ENCODE assay signal across 1 cellular context in the genomic region with DNA sequence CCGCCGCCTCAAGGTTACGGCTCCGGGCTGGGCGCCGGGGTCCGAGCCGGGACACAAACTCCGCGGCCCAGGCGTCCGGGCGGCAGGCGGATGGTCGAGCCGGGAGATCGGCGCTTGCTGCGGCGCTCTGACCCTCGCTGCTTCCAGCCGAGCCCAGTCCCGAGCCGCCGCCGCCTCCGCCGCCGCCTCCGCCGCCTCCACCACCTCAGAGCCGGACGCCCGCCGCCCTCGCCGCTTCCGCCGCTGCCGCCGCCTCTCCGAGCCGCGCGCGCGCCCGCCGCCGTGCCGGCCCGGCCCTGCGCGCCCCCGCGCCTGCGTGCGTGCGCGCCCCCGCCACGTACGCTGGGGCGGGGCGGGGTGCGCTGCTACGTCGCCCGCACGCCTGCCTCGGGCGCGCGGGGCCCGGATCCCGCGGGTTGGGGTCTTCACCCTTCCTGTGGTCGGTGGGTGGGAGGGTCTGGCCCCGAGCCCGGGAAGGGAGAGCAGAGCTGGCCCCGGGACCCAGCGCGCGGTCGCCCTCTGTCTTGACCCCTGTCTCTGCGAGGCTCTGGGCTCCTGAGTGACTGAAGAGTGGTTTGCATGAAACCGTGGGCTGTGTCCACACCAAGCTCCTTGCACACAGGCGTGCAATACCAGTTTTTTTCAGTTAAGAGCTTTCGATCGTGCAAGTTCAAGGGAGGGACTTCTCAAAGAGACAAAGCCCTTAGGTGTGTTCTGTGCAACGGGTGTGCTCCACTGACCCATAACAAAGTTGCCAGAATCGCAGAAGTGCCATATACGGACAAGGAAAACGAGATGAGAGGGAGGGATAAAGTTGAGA.
TF ChIP-seq lines count a peak whose summit lies in the region.

TSS of gene SMURF1 (minus strand) at position 256 of the 820 bp plus-strand sequence. CDS start 328 bp downstream, outside the sequence.

TF ChIP-seq in HEK293, 187 proteins besides CTCF, POLR2A, EP300 and RAD21 (continued from another document):
- TF ChIP-seq ZSCAN5A (tag by site-specific recombination; IDR thresholded peaks at IDR 0.05) (no peak), INSM2 (tag by site-specific recombination; IDR thresholded peaks at IDR 0.05) (no peak), ZNF366 (tag by site-specific recombination; conservative IDR thresholded peaks at IDR 0.05) (peak; percentile 49), YY2 (tag by site-specific recombination; IDR thresholded peaks at IDR 0.05) (no peak), OVOL3 (tag by site-specific recombination; IDR thresholded peaks at IDR 0.05) (no peak), SCRT1 (tag by site-specific recombination; IDR thresholded peaks at IDR 0.05; ENCODE audit: borderline replicate concordance) (no peak), ZNF548 (tag by site-specific recombination; IDR thresholded peaks at IDR 0.05) (no peak), SETDB1 (IDR thresholded peaks at IDR 0.05; ENCODE audit: insufficient read length, low read length) (no peak), ZNF701 (tag by site-specific recombination; IDR thresholded peaks at IDR 0.05) (no peak), ZNF530 (tag by site-specific recombination; IDR thresholded peaks at IDR 0.05; ENCODE audit: low read depth) (no peak), ZBTB20 (tag by site-specific recombination; IDR thresholded peaks at IDR 0.05) (peak; percentile 31; the same call in 1 of the 2 replicates), ZNF202 (tag by site-specific recombination; IDR thresholded peaks at IDR 0.05; ENCODE audit: borderline replicate concordance) (no peak), ZNF426 (tag by site-specific recombination; IDR thresholded peaks at IDR 0.05) (no peak), ZEB2 (tag by site-specific recombination; IDR thresholded peaks at IDR 0.05) (0 out of 2 replicates have a peak, but pooled peaks have one; percentile 21), ZBTB7A (tag by site-specific recombination; IDR thresholded peaks at IDR 0.05; ENCODE audit: low read depth) (peak; percentile 73; the same call in 1 of the 2 replicates), ZNF610 (tag by site-specific recombination; IDR thresholded peaks at IDR 0.05; ENCODE audit: borderline replicate concordance) (0 out of 2 replicates have a peak, but pooled peaks have one; percentile 41), ZNF747 (tag by site-specific recombination; IDR thresholded peaks at IDR 0.05) (no peak), ZNF600 (tag by site-specific recombination; IDR thresholded peaks at IDR 0.05) (no peak), KLF1 (tag by site-specific recombination; IDR thresholded peaks at IDR 0.05) (peak; percentile 59), SP3 (tag by site-specific recombination; IDR thresholded peaks at IDR 0.05) (peak; percentile 34; the same call in 1 of the 2 replicates), BCL6B (tag by site-specific recombination; IDR thresholded peaks at IDR 0.05) (no peak), ZFP3 (tag by site-specific recombination; IDR thresholded peaks at IDR 0.05; ENCODE audit: low read depth) (no peak), ZSCAN4 (tag by site-specific recombination; IDR thresholded peaks at IDR 0.05) (no peak)
- TF ChIP-seq, protein P1, sequence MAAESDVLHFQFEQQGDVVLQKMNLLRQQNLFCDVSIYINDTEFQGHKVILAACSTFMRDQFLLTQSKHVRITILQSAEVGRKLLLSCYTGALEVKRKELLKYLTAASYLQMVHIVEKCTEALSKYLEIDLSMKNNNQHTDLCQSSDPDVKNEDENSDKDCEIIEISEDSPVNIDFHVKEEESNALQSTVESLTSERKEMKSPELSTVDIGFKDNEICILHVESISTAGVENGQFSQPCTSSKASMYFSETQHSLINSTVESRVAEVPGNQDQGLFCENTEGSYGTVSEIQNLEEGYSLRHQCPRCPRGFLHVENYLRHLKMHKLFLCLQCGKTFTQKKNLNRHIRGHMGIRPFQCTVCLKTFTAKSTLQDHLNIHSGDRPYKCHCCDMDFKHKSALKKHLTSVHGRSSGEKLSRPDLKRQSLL (tag by site-specific recombination; IDR thresholded peaks at IDR 0.05) = peak; percentile 1; the same call in 1 of the 2 replicates
- TF ChIP-seq, protein P2, sequence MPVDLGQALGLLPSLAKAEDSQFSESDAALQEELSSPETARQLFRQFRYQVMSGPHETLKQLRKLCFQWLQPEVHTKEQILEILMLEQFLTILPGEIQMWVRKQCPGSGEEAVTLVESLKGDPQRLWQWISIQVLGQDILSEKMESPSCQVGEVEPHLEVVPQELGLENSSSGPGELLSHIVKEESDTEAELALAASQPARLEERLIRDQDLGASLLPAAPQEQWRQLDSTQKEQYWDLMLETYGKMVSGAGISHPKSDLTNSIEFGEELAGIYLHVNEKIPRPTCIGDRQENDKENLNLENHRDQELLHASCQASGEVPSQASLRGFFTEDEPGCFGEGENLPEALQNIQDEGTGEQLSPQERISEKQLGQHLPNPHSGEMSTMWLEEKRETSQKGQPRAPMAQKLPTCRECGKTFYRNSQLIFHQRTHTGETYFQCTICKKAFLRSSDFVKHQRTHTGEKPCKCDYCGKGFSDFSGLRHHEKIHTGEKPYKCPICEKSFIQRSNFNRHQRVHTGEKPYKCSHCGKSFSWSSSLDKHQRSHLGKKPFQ (tag by site-specific recombination; IDR thresholded peaks at IDR 0.05) = no peak
- TF ChIP-seq, protein P3, sequence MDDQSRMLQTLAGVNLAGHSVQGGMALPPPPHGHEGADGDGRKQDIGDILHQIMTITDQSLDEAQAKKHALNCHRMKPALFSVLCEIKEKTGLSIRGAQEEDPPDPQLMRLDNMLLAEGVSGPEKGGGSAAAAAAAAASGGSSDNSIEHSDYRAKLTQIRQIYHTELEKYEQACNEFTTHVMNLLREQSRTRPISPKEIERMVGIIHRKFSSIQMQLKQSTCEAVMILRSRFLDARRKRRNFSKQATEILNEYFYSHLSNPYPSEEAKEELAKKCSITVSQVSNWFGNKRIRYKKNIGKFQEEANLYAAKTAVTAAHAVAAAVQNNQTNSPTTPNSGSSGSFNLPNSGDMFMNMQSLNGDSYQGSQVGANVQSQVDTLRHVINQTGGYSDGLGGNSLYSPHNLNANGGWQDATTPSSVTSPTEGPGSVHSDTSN (CRISPR knock-in tag; IDR thresholded peaks at IDR 0.05) = no peak
